ENCODE assay signal across 11 cellular contexts in genomic region chr12:83473408-83474095, GRCh38.
A peak's percentile ranks its signal among the peaks of the same experiment; 100 is the strongest.
DNase-seq lines count a peak whose midpoint lies in the region; ATAC-seq, FAIRE-seq and TF ChIP-seq lines count a peak whose summit lies in the region.
"Had no signal": no experiment of that assay in that cellular context is flagged by ENCODE, and none has a peak within 500 bp of the region (broad histone marks: within the 10 kb centered on the region; RNA-seq: fewer than 3 reads in every experiment).

No MANE protein-coding gene starts in this region.

- no peaks in the 10 kb centered on the region for H3F3A ChIP-seq in GM23248 (ENCODE audit: insufficient read depth)

- 51 to 55% methylated on average over 3 of the region's 3 CpGs for WGBS in GM23248 (ENCODE audit: low coverage in 1 of 2, low lambda C conversion rate in 2 of 2, missing lambda C conversion rate in 2 of 2), 2 experiments
- WGBS in transverse colon (ENCODE audit: low coverage in 1 of 2), 2 donors: 30 to 46% methylated on average over 3 of the region's 3 CpGs

- peak overlapping the region; percentile 20; the same call in 1 of the 2 replicates for H3K4me3 ChIP-seq in GM23248
- H3K4me3 ChIP-seq in kidney (ENCODE audit: low read length in 2 of 2): peak overlapping the region; percentile 14 to 29
- H3K4me3 ChIP-seq in transverse colon: no peak overlapping the region
- no peak overlapping the region for H3K4me3 ChIP-seq in Caco-2 (ENCODE audit: low read depth, low read length)
- H3K4me3 ChIP-seq in effector memory CD4-positive, alpha-beta T cell (ENCODE audit: insufficient read depth, low read depth, low read length, poor library complexity, severe bottlenecking): no peak overlapping the region

- CTCF ChIA-PET in Caco-2 (lab: Charles Lee): no interaction called here

- H3K79me2 ChIP-seq in GM23248 (ENCODE audit: insufficient read depth): no peaks in the 10 kb centered on the region

- H4K20me1 ChIP-seq in GM23248 (ENCODE audit: insufficient read depth): no peaks in the 10 kb centered on the region

- POLR2A ChIA-PET in Caco-2 (lab: Charles Lee): no interaction called here

- no peaks in the 10 kb centered on the region for H3K4me1 Mint-ChIP-seq in Caco-2 (ENCODE audit: low read depth, unreplicated experiment)
- H3K4me1 Mint-ChIP-seq: nephron progenitor cell had no signal

- no peaks in the 10 kb centered on the region for H3K27me3 ChIP-seq in GM23248 (replicated peaks; ENCODE audit: insufficient read depth)
- H3K27me3 ChIP-seq in transverse colon: no peaks in the 10 kb centered on the region
- H3K27me3 ChIP-seq in Caco-2 (replicated peaks; ENCODE audit: control insufficient read depth, insufficient read depth, low read length): no peaks in the 10 kb centered on the region
- H3K27me3 ChIP-seq in effector memory CD4-positive, alpha-beta T cell (replicated peaks; ENCODE audit: control insufficient read depth, insufficient read depth, low read length, poor library complexity, severe bottlenecking): no peaks in the 10 kb centered on the region

- TF ChIP-seq CTCF in kidney (IDR thresholded peaks at IDR 0.05; ENCODE audit: borderline replicate concordance, extremely low read depth, insufficient read depth) (no peak), transverse colon (IDR thresholded peaks at IDR 0.05) (no peak), Caco-2 (IDR thresholded peaks at IDR 0.05; ENCODE audit: insufficient read depth in 1 of 2, low read depth in 1 of 2, low read length in 1 of 2, severe bottlenecking in 1 of 2, unreplicated experiment in 1 of 2) (no peak)

- H3K36me3 ChIP-seq in GM23248 (ENCODE audit: low read depth): no peaks in the 10 kb centered on the region
- no peaks in the 10 kb centered on the region for H3K36me3 ChIP-seq in kidney (ENCODE audit: control insufficient read depth in 1 of 2, insufficient read depth in 2 of 2, low read length in 2 of 2)
- H3K36me3 ChIP-seq in transverse colon: no peaks in the 10 kb centered on the region
- no peaks in the 10 kb centered on the region for H3K36me3 ChIP-seq in Caco-2 (ENCODE audit: control insufficient read depth, insufficient read depth, low read length)
- no peaks in the 10 kb centered on the region for H3K36me3 ChIP-seq in effector memory CD4-positive, alpha-beta T cell (ENCODE audit: control insufficient read depth, insufficient read depth, low read length)

- intact Hi-C loops in kidney (cut with DNase I) (no loop called here), transverse colon (cut with DNase I; ENCODE audit: low total_unique reads) (no loop called here), Caco-2 (cut with micrococcal nuclease; ENCODE audit: unreplicated experiment) (no loop called here)

- in situ Hi-C loops in GM23248 (cut with MboI): no loop called here
- in situ Hi-C loops in transverse colon (cut with MboI; ENCODE audit: low pct_ligation_motif_present in 1 of 4, low pct_unique_long_range_greater_than_20kb in 1 of 4, low sequenced_read_pairs in 3 of 4): no loop called here

- H3K4me1 ChIP-seq in GM23248 (ENCODE audit: insufficient read depth): no peaks in the 10 kb centered on the region
- H3K4me1 ChIP-seq in kidney (ENCODE audit: control insufficient read depth in 1 of 2, insufficient read depth in 1 of 2, low read depth in 1 of 2, low read length in 2 of 2): no peaks in the 10 kb centered on the region
- H3K4me1 ChIP-seq in transverse colon: no peaks in the 10 kb centered on the region
- 0 out of 2 replicates have a peak, but pooled peaks cover 10% of the 10 kb centered on the region for H3K4me1 ChIP-seq in Caco-2
- no peaks in the 10 kb centered on the region for H3K4me1 ChIP-seq in effector memory CD4-positive, alpha-beta T cell (ENCODE audit: control insufficient read depth, insufficient read depth, low read length, poor library complexity, severe bottlenecking)

- no peaks in the 10 kb centered on the region for H3K27me3 Mint-ChIP-seq in Caco-2 (ENCODE audit: insufficient read depth, unreplicated experiment)

- H3K9me3 Mint-ChIP-seq in Caco-2 (ENCODE audit: unreplicated experiment): no peaks in the 10 kb centered on the region
- H3K9me3 Mint-ChIP-seq: nephron progenitor cell had no signal

- no peaks in the 10 kb centered on the region for H3K9me2 ChIP-seq in GM23248 (ENCODE audit: insufficient read depth)

- H3K9me3 ChIP-seq in GM23248 (ENCODE audit: low read depth) (no peaks in the 10 kb centered on the region), kidney (ENCODE audit: control insufficient read depth in 1 of 2, low read length in 2 of 2) (no peaks in the 10 kb centered on the region), transverse colon (no peaks in the 10 kb centered on the region), Caco-2 (no peaks in the 10 kb centered on the region)
- no peaks in the 10 kb centered on the region for H3K9me3 ChIP-seq in effector memory CD4-positive, alpha-beta T cell (ENCODE audit: control insufficient read depth, low read length)

- H3K27ac Mint-ChIP-seq in Caco-2 (ENCODE audit: unreplicated experiment): no peak overlapping the region
- H3K27ac Mint-ChIP-seq: nephron progenitor cell had no signal

- TF ChIP-seq EP300 in transverse colon (IDR thresholded peaks at IDR 0.05; ENCODE audit: low read depth): no peak

- H2AFZ ChIP-seq in GM23248: no peak overlapping the region

- TF ChIP-seq POLR2A in transverse colon (IDR thresholded peaks at IDR 0.05): no peak

- H3K27ac ChIP-seq in GM23248 (no peak overlapping the region), kidney (ENCODE audit: low read depth in 2 of 2, low read length in 2 of 2) (no peak overlapping the region), transverse colon (no peak overlapping the region)
- no peak overlapping the region for H3K27ac ChIP-seq in effector memory CD4-positive, alpha-beta T cell (ENCODE audit: insufficient read depth, low read length, poor library complexity, severe bottlenecking)

- H3K36me3 Mint-ChIP-seq in Caco-2 (ENCODE audit: insufficient read depth, unreplicated experiment): no peaks in the 10 kb centered on the region

- H3K4me3 Mint-ChIP-seq in Caco-2 (ENCODE audit: unreplicated experiment): no peak overlapping the region
- H3K4me3 Mint-ChIP-seq: nephron progenitor cell had no signal

- BruUV-seq in Caco-2 (replicated peaks; lab: Mats Ljungman, UMichigan): no TSS peak

- ATAC-seq in GM19023 (IDR thresholded peaks at IDR 0.05; ENCODE audit: unreplicated experiment) (peak; percentile 98), HG03342 (IDR thresholded peaks at IDR 0.05; ENCODE audit: unreplicated experiment) (peak; percentile 99)

- H3K9ac ChIP-seq in GM23248 (no peak overlapping the region), kidney (ENCODE audit: low read length in 2 of 2) (no peak overlapping the region)

- no peak for FAIRE-seq in kidney (lab: Jason Lieb, UNC)

- DNase-seq in GM23248 (peak; percentile 13), kidney (no peak), transverse colon (no peak), Caco-2 (no peak), DMS79 (lab: John Stamatoyannopoulos, UW) (no peak)
- no peak for DNase-seq in effector memory CD4-positive, alpha-beta T cell
- DNase-seq: DND-41, NCI-H446, nephron progenitor cell had no signal

- peak overlapping the region; percentile 14 for H3K4me2 ChIP-seq in GM23248 (ENCODE audit: unreplicated experiment)

Comparison
In these comparisons a context has a peak if more than half of its experiments do, and no peak if none do; other contexts are left out.
1. H3K4me3 ChIP-seq: peak in GM23248 (single experiment) and kidney (2 of 2); none in transverse colon (0 of 4), Caco-2 (single experiment) and effector memory CD4-positive, alpha-beta T cell (single experiment).